ENCODE assay signal across 2 cellular contexts in genomic region chr19:45507864-45508680, GRCh38.
TF ChIP-seq lines count a peak whose summit lies in the region.

No MANE protein-coding gene starts in this region.

TF ChIP-seq in IMR-90, 13 proteins besides CTCF, POLR2A, EP300 and RAD21 (continued from another document):
- TF ChIP-seq NFE2L2 (IDR thresholded peaks at IDR 0.05; ENCODE audit: low read depth, low read length) (no peak), RFX5 (IDR thresholded peaks at IDR 0.05; ENCODE audit: low read depth, low read length) (no peak), BHLHE40 (IDR thresholded peaks at IDR 0.05; ENCODE audit: low read depth, low read length) (no peak), ELK1 (IDR thresholded peaks at IDR 0.05; ENCODE audit: borderline replicate concordance, low read depth, low read length) (no peak), MAFK (IDR thresholded peaks at IDR 0.05; ENCODE audit: low read depth, low read length) (no peak), MAZ (IDR thresholded peaks at IDR 0.05; ENCODE audit: borderline replicate concordance, low read depth, low read length) (no peak; the same call in 1 of the 2 replicates), USF2 (IDR thresholded peaks at IDR 0.05; ENCODE audit: low read depth, low read length) (no peak), CHD1 (IDR thresholded peaks at IDR 0.05; ENCODE audit: low read depth, low read length) (no peak), RCOR1 (IDR thresholded peaks at IDR 0.05; ENCODE audit: insufficient replicate concordance, low read length) (no peak), CEBPB (IDR thresholded peaks at IDR 0.05; ENCODE audit: low read depth, low read length) (no peak), SMC3 (IDR thresholded peaks at IDR 0.05; ENCODE audit: low read depth, low read length) (no peak), MXI1 (IDR thresholded peaks at IDR 0.05; ENCODE audit: borderline replicate concordance, low read depth, low read length) (no peak)

TF ChIP-seq in HEK293T, 16 proteins besides CTCF, POLR2A, EP300 and RAD21:
- TF ChIP-seq FOXK2 (IDR thresholded peaks at IDR 0.05) (no peak), LEF1 (IDR thresholded peaks at IDR 0.05; ENCODE audit: borderline replicate concordance) (no peak), BHLHE40 (IDR thresholded peaks at IDR 0.05; ENCODE audit: borderline replicate concordance) (no peak), HDGF (IDR thresholded peaks at IDR 0.05; ENCODE audit: borderline replicate concordance) (no peak), ARNT (IDR thresholded peaks at IDR 0.05) (no peak), PKNOX1 (IDR thresholded peaks at IDR 0.05) (no peak), TARDBP (IDR thresholded peaks at IDR 0.05) (no peak), ZNF384 (IDR thresholded peaks at IDR 0.05) (no peak)
